In genomic region chr12:64109706-64110105, GRCh38 we compare ENCODE assay signal across 25 cellular contexts.
A peak's percentile ranks its signal among the peaks of the same experiment; 100 is the strongest.
DNase-seq lines count a peak whose midpoint lies in the region; ATAC-seq, FAIRE-seq and TF ChIP-seq lines count a peak whose summit lies in the region.
"Had no signal": no experiment of that assay in that cellular context is flagged by ENCODE, and none has a peak within 500 bp of the region (broad histone marks: within the 10 kb centered on the region; RNA-seq: fewer than 3 reads in every experiment).

No MANE protein-coding gene starts in this region.

- H2BK5ac ChIP-seq in IMR-90 (ENCODE audit: low read depth, low read length, poor library complexity, severe bottlenecking) = peak overlapping the region; percentile 36

- in situ Hi-C loops in IMR-90 (cut with MboI; ENCODE audit: low sequenced_read_pairs) = no loop called here

- CTCF ChIA-PET in IMR-90 (lab: Yijun Ruan, JAX) = no interaction called here

- H3K27me3 ChIP-seq in IMR-90 (ENCODE audit: control insufficient read depth, insufficient read depth, low read length) (no peaks in the 10 kb centered on the region), fibroblast of lung (ENCODE audit: control insufficient read depth, insufficient read depth, low read length) (no peaks in the 10 kb centered on the region)
- H3K27me3 ChIP-seq: BLaER1 treated with 17β-estradiol and CSF1 and Interleukin-3, amounts not matched to agents 10 nM and 100 nM had no signal

- H3K27me3 Mint-ChIP-seq in natural killer cell treated with Interleukin-12 subunit alpha and Interleukin-12 subunit beta and Interleukin-15 and Interleukin-18, amount 100 ng/mL, for 72 hours = peaks cover 12 to 44% of the 10 kb centered on the region in 2 donors

- H3K4ac ChIP-seq in IMR-90 (ENCODE audit: low read depth, low read length) = no peak overlapping the region

- TF ChIP-seq CTCF in IMR-90 (conservative IDR thresholded peaks at IDR 0.05; ENCODE audit: low read depth, low read length) (no peak), fibroblast of lung (conservative IDR thresholded peaks at IDR 0.05 in 1 of 2, IDR thresholded peaks at IDR 0.05 in 1 of 2; ENCODE audit: low read depth in 1 of 2, low read length in 2 of 2) (no peak), fibroblast of the aortic adventitia (IDR thresholded peaks at IDR 0.05; ENCODE audit: insufficient read depth, low read length) (no peak)

- POLR2A ChIA-PET in IMR-90 (lab: Charles Lee; ENCODE audit: unreplicated experiment) = no interaction called here

- no peak overlapping the region for H3K14ac ChIP-seq in IMR-90 (replicated peaks; ENCODE audit: low read depth, low read length)

- no peaks in the 10 kb centered on the region for H3K4me1 Mint-ChIP-seq in natural killer cell treated with Interleukin-12 subunit alpha and Interleukin-12 subunit beta and Interleukin-15 and Interleukin-18, amount 100 ng/mL, for 72 hours (ENCODE audit: low read depth in 2 of 2)
- H3K4me1 Mint-ChIP-seq: B cell had no signal

- no peaks in the 10 kb centered on the region for H3K9me3 ChIP-seq in IMR-90 (ENCODE audit: control insufficient read depth, insufficient read depth, low read length)
- no peaks in the 10 kb centered on the region for H3K9me3 ChIP-seq in fibroblast of lung (ENCODE audit: control insufficient read depth, insufficient read depth, low read depth, low read length)
- H3K9me3 ChIP-seq: A549 had no signal

- H3K23ac ChIP-seq in IMR-90 (ENCODE audit: low read depth, low read length) = no peak overlapping the region

- no peak overlapping the region for H2AK5ac ChIP-seq in IMR-90 (ENCODE audit: low read depth, low read length)

- H3K36me3 ChIP-seq in IMR-90 (ENCODE audit: control insufficient read depth, insufficient read depth, low read length) (peaks cover 37% of the 10 kb centered on the region), fibroblast of lung (ENCODE audit: control insufficient read depth, insufficient read depth, low read length) (peaks cover 3% of the 10 kb centered on the region)

- H4K20me1 ChIP-seq in IMR-90 (ENCODE audit: insufficient read depth, low read length) (no peaks in the 10 kb centered on the region), fibroblast of lung (ENCODE audit: control insufficient read depth, extremely low read depth, insufficient read depth, low read length) (no peaks in the 10 kb centered on the region)
- H4K20me1 ChIP-seq: BLaER1 treated with 17β-estradiol and CSF1 and Interleukin-3, amounts not matched to agents 10 nM and 100 nM had no signal

- no peak for ATAC-seq in IMR-90 (ENCODE audit: low read depth)
- ATAC-seq in natural killer cell treated with Interleukin-12 subunit alpha and Interleukin-12 subunit beta and Interleukin-15 and Interleukin-18, amount 100 ng/mL, for 72 hours = no peak
- ATAC-seq: A549; CD8-positive, alpha-beta T cell; GM12878 had no signal

- dilution Hi-C loops in IMR-90 (cut with HindIII; ENCODE audit: low sequenced_read_pairs, unreplicated experiment) = no loop called here

- no peak overlapping the region for H3K18ac ChIP-seq in IMR-90 (ENCODE audit: low read depth, low read length)

- H3K36me3 Mint-ChIP-seq in natural killer cell treated with Interleukin-12 subunit alpha and Interleukin-12 subunit beta and Interleukin-15 and Interleukin-18, amount 100 ng/mL, for 72 hours = no peaks in the 10 kb centered on the region
- H3K36me3 Mint-ChIP-seq: CD8-positive, alpha-beta T cell had no signal

- H4K5ac ChIP-seq in IMR-90 (ENCODE audit: low read depth, low read length) = no peak overlapping the region

- no peak overlapping the region for H2AK9ac ChIP-seq in IMR-90 (replicated peaks; ENCODE audit: low read depth, low read length, poor library complexity)

- H3K9me1 ChIP-seq in IMR-90 (ENCODE audit: insufficient read depth, low read length) = no peaks in the 10 kb centered on the region

- H3K79me1 ChIP-seq in IMR-90 (ENCODE audit: low read depth in 1 of 2, low read length in 2 of 2) = peaks cover 12 to 31% of the 10 kb centered on the region in 2 experiments

- no peak overlapping the region for H3K27ac Mint-ChIP-seq in natural killer cell treated with Interleukin-12 subunit alpha and Interleukin-12 subunit beta and Interleukin-15 and Interleukin-18, amount 100 ng/mL, for 72 hours
- H3K27ac Mint-ChIP-seq: B cell; CD4-positive, alpha-beta T cell; CD8-positive, alpha-beta T cell had no signal

- H3K9me3 Mint-ChIP-seq in natural killer cell treated with Interleukin-12 subunit alpha and Interleukin-12 subunit beta and Interleukin-15 and Interleukin-18, amount 100 ng/mL, for 72 hours = no peaks in the 10 kb centered on the region
- H3K9me3 Mint-ChIP-seq: CD4-positive, alpha-beta T cell had no signal

- no CpG with 5 or more reads among the region's 4 CpGs for WGBS in IMR-90 (ENCODE audit: extremely low coverage in 2 of 2, insufficient read length in 1 of 2), 2 experiments

- H2BK15ac ChIP-seq in IMR-90 (ENCODE audit: low read depth, low read length) = no peak overlapping the region

- H2BK120ac ChIP-seq in IMR-90 (ENCODE audit: low read depth, low read length) = no peak overlapping the region

- no peak for TF ChIP-seq POLR2A in H54 (IDR thresholded peaks at IDR 0.05; ENCODE audit: low read depth, low read length)
- TF ChIP-seq POLR2A in IMR-90 (IDR thresholded peaks at IDR 0.05; ENCODE audit: low read depth, low read length) = no peak

- intact Hi-C loops in IMR-90 (cut with micrococcal nuclease) = loop anchor here (1.0 to 10.0 kb wide), 2 partner anchors 47 to 115 kb away; partner anchors contain the start of gene KICS2

- H4K91ac ChIP-seq in IMR-90 (ENCODE audit: insufficient read depth, low read depth, low read length) = no peak overlapping the region

- no TSS peak for BruUV-seq in IMR-90 (replicated peaks; lab: Mats Ljungman, UMichigan)

- H3K27ac ChIP-seq in IMR-90 (ENCODE audit: insufficient read depth, low read length) (no peak overlapping the region), fibroblast of lung (ENCODE audit: insufficient read depth, low read length) (no peak overlapping the region)
- H3K27ac ChIP-seq: 22Rv1; A549; BLaER1 treated with 17β-estradiol and CSF1 and Interleukin-3, amounts not matched to agents 10 nM and 100 nM; C4-2B had no signal

- no peak for TF ChIP-seq RAD21 in IMR-90 (IDR thresholded peaks at IDR 0.05; ENCODE audit: low read length)

- H3K4me3 ChIP-seq in IMR-90 (ENCODE audit: insufficient read depth, low read depth, low read length) (no peak overlapping the region), fibroblast of lung (replicated peaks in 1 of 4; ENCODE audit: control extremely low read depth in 1 of 4, insufficient read depth in 1 of 4, low read depth in 3 of 4, low read length in 4 of 4) (no peak overlapping the region), fibroblast of the aortic adventitia (ENCODE audit: low read depth, low read length) (no peak overlapping the region)
- H3K4me3 ChIP-seq: A549; BLaER1 treated with 17β-estradiol and CSF1 and Interleukin-3, amounts not matched to agents 10 nM and 100 nM; GM12878 had no signal

- H2BK20ac ChIP-seq in IMR-90 (ENCODE audit: low read depth, low read length) = no peak overlapping the region

- H3K4me2 ChIP-seq in IMR-90 (ENCODE audit: low read depth, low read length) = no peak overlapping the region
- H3K4me2 ChIP-seq in fibroblast of lung (ENCODE audit: extremely low read depth, insufficient read depth, low read length) = no peak overlapping the region
- H3K4me2 ChIP-seq: A549; BLaER1 treated with 17β-estradiol and CSF1 and Interleukin-3, amounts not matched to agents 10 nM and 100 nM had no signal

- H3K56ac ChIP-seq in IMR-90 (ENCODE audit: extremely low read depth, insufficient read depth, low read length) = no peak overlapping the region

- H2AFZ ChIP-seq in IMR-90 (replicated peaks; ENCODE audit: low read length, poor library complexity) = no peak overlapping the region
- H2AFZ ChIP-seq in fibroblast of lung (ENCODE audit: low read length) = no peak overlapping the region

- DNase-seq in H54 (ENCODE audit: insufficient read length, low spot score) (no peak), IMR-90 (peak; percentile 44), fibroblast of lung (ENCODE audit: low read depth in 2 of 2) (peak; percentile 21 to 42), fibroblast of the aortic adventitia (ENCODE audit: low read depth) (peak; percentile 24)
- DNase-seq in activated CD4-positive, alpha-beta T cell treated with anti-CD3 and anti-CD28 coated beads, Interleukin-2, amount 50 U/mL, for 48 hours = no peak
- no peak for DNase-seq in natural killer cell treated with Interleukin-12 subunit alpha and Interleukin-12 subunit beta and Interleukin-15 and Interleukin-18, amount 100 ng/mL, for 72 hours (ENCODE audit: low spot score)
- no peak for DNase-seq in stimulated activated CD8-positive, alpha-beta memory T cell treated with anti-CD3 and anti-CD28 coated beads, Interleukin-4, amount 100 ng/mL, for 48 hours
- DNase-seq: AML-193; CD4-positive, alpha-beta T cell; CD8-positive, alpha-beta T cell; DMS 273 treated with DMSO at 0.1 percent for 48 hours; DMS153; DMS53; DMS79; DND-41; EL; GDM1 had no signal

- FAIRE-seq in H54 (lab: Jason Lieb, UNC) = peak; percentile 80
- FAIRE-seq: A549, GM12878, GM12892, GM18507 had no signal

- H3K79me2 ChIP-seq in fibroblast of lung (ENCODE audit: control insufficient read depth, insufficient read depth, low read length) = no peaks in the 10 kb centered on the region

- H3K4me3 Mint-ChIP-seq in natural killer cell treated with Interleukin-12 subunit alpha and Interleukin-12 subunit beta and Interleukin-15 and Interleukin-18, amount 100 ng/mL, for 72 hours = no peak overlapping the region
- H3K4me3 Mint-ChIP-seq: B cell; CD4-positive, alpha-beta T cell; CD8-positive, alpha-beta T cell had no signal

- H3K9ac ChIP-seq in IMR-90 (ENCODE audit: low read depth, low read length) (no peak overlapping the region), fibroblast of lung (ENCODE audit: insufficient read depth, low read length) (no peak overlapping the region)
- H3K9ac ChIP-seq: BLaER1 treated with 17β-estradiol and CSF1 and Interleukin-3, amounts not matched to agents 10 nM and 100 nM had no signal

- H3K4me1 ChIP-seq in IMR-90 (ENCODE audit: control insufficient read depth, insufficient read depth, low read length) (peaks cover 6% of the 10 kb centered on the region), fibroblast of lung (ENCODE audit: control insufficient read depth, extremely low read depth, insufficient read depth, low read length) (no peaks in the 10 kb centered on the region)
- H3K4me1 ChIP-seq: A549; BLaER1 treated with 17β-estradiol and CSF1 and Interleukin-3, amounts not matched to agents 10 nM and 100 nM had no signal

- no peak overlapping the region for H4K8ac ChIP-seq in IMR-90 (ENCODE audit: low read depth in 2 of 2, low read length in 2 of 2)

TF ChIP-seq in IMR-90, 13 proteins besides CTCF, POLR2A, EP300 and RAD21 (continues in another document):
- TF ChIP-seq BHLHE40 (IDR thresholded peaks at IDR 0.05; ENCODE audit: low read depth, low read length) = no peak

Comparison
In these comparisons a context has a peak if more than half of its experiments do, and no peak if none do; other contexts are left out.
1. DNase-seq: peak in IMR-90 (single experiment), fibroblast of lung (2 of 2) and fibroblast of the aortic adventitia (single experiment); none in H54 (single experiment), activated CD4-positive, alpha-beta T cell treated with anti-CD3 and anti-CD28 coated beads, Interleukin-2, amount 50 U/mL, for 48 hours (0 of 2), natural killer cell treated with Interleukin-12 subunit alpha and Interleukin-12 subunit beta and Interleukin-15 and Interleukin-18, amount 100 ng/mL, for 72 hours (single experiment) and stimulated activated CD8-positive, alpha-beta memory T cell treated with anti-CD3 and anti-CD28 coated beads, Interleukin-4, amount 100 ng/mL, for 48 hours (single experiment).